ENCODE assay signal across 8 cellular contexts in the genomic region with DNA sequence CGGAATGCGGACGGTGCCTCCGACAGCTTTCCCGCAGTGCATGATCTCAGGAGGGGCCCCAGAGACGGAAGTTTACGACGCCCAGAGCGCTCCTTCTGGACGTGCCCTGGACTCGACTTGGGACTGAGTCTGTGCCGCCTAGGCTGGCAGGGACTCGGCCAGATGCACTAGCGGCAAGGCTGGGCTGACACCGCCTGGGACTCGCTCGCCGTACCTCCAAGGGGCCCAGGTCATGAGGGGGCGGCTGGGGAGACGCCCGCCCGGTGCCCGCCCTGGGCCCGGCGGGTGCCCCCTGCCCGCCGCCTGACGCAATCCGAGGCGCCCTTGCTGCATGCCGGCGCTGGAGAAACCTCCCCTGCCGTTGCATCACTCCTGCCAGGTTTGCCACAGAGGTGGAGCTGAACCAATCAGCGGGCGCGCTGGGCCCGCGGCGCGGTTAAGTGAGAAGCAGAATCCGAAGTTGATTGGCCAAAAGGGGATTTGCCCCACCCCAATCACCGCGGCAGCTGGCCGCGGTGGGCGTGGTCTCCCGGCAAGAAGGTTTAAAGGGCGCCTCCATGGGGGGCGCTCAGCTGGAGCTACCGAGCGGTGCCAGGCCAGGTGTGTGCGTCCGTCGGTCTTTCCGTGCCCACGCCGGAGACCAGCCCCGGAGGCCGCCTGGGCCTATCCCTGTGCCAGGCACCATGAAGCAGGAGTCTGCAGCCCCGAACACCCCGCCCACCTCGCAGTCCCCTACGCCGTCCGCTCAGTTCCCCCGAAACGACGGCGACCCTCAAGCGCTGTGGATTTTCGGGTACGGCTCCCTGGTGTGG. TPM values are rescaled to one million over a fixed set of nuclear protein-coding genes. Genes with fewer than 3 reads are reported as not detected.
DNase-seq lines count a peak whose midpoint lies in the region; ATAC-seq and TF ChIP-seq lines count a peak whose summit lies in the region.

A gene with protein sequence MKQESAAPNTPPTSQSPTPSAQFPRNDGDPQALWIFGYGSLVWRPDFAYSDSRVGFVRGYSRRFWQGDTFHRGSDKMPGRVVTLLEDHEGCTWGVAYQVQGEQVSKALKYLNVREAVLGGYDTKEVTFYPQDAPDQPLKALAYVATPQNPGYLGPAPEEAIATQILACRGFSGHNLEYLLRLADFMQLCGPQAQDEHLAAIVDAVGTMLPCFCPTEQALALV (plus strand): TSS at position 571 of the 812 bp plus-strand sequence. CDS start 113 bp downstream, at position 684.

- H3K4me3 ChIP-seq in osteoblast (ENCODE audit: insufficient read depth, low read length) = peak within 1 kb of the TSS; percentile 87
- peak within 1 kb of the TSS; percentile 91 for H3K4me3 ChIP-seq in thoracic aorta

- H3K79me2 ChIP-seq in osteoblast (ENCODE audit: insufficient read depth, low read length) = peaks cover 11% of the 10 kb centered on the region

- H4K20me1 ChIP-seq in osteoblast (ENCODE audit: insufficient read depth, low read length) = no peaks in the 10 kb centered on the region

- H3K27ac ChIP-seq in osteoblast (ENCODE audit: low read depth, low read length) (peak within 1 kb of the TSS; percentile 83), thoracic aorta (peak within 1 kb of the TSS; percentile 82 to 91)

- CTCF ChIA-PET in HEK293T (lab: Yijun Ruan, JAX) = interaction anchor here (1.2 to 1.5 kb wide), 2 partner anchors 11 to 23 kb away, joined by 3 to 7 read pairs; no protein-coding TSS in a partner anchor
- CTCF ChIA-PET in activated naive CD4-positive, alpha-beta T cell treated with anti-CD3 and anti-CD28 coated beads, Interleukin-2, amount 10 ng/mL, durations not matched to agents 7 days and 5 days (lab: Charles Lee) = interaction anchor here (0.6 to 6.9 kb wide), 6 partner anchors 11 to 272 kb away, joined by 3 to 43 read pairs (median 3); no protein-coding TSS in a partner anchor

- H2AFZ ChIP-seq in osteoblast (ENCODE audit: low read length) = peak within 1 kb of the TSS; percentile 94

- H3K36me3 ChIP-seq in osteoblast (ENCODE audit: insufficient read depth, low read length) = peaks cover 6% of the 10 kb centered on the region
- no peaks in the 10 kb centered on the region for H3K36me3 ChIP-seq in thoracic aorta

- DNase-seq in GM04504 (ENCODE audit: low read depth) (peak; percentile 93), HEK293T (ENCODE audit: extremely low spot score) (peak; percentile 94), MV-4-11 (lab: John Stamatoyannopoulos, UW) (peak; percentile 96), SK-N-DZ (ENCODE audit: low spot score) (peak; percentile 96), glomerular visceral epithelial cell (ENCODE audit: extremely low spot score) (peak; percentile 96), osteoblast (ENCODE audit: insufficient read length, low spot score, missing footprints) (peak; percentile 100), thoracic aorta (ENCODE audit: low spot score) (peak; percentile 90)
- peak; percentile 98 for DNase-seq in activated naive CD4-positive, alpha-beta T cell treated with anti-CD3 and anti-CD28 coated beads, Interleukin-2, amount 10 ng/mL, durations not matched to agents 7 days and 5 days

- peak; percentile 92 for ATAC-seq in thoracic aorta (ENCODE audit: insufficient number of reproducible peaks, low FRiP score, low read depth)

- H3K9me3 Mint-ChIP-seq in activated naive CD4-positive, alpha-beta T cell treated with anti-CD3 and anti-CD28 coated beads, Interleukin-2, amount 10 ng/mL, durations not matched to agents 7 days and 5 days = no peaks in the 10 kb centered on the region

- no peaks in the 10 kb centered on the region for H3K27me3 ChIP-seq in osteoblast (ENCODE audit: insufficient read depth, low read length)
- no peaks in the 10 kb centered on the region for H3K27me3 ChIP-seq in thoracic aorta (replicated peaks; ENCODE audit: insufficient read depth)

- POLR2A ChIA-PET in HEK293T (lab: Yijun Ruan, JAX) = interaction anchor here (0.6 to 9.1 kb wide), 41 partner anchors 11 to 825 kb away, joined by 3 to 146 read pairs (median 4); a partner anchor contains a TSS

- H3K4me1 ChIP-seq in osteoblast (ENCODE audit: insufficient read depth, low read length) (peaks cover 12% of the 10 kb centered on the region), thoracic aorta (ENCODE audit: control insufficient read depth in 1 of 2, low read depth in 2 of 2) (peaks cover 17 to 52% of the 10 kb centered on the region in 2 donors)

- H3K27ac Mint-ChIP-seq in activated naive CD4-positive, alpha-beta T cell treated with anti-CD3 and anti-CD28 coated beads, Interleukin-2, amount 10 ng/mL, durations not matched to agents 7 days and 5 days = peak within 1 kb of the TSS; percentile 93

- H3K4me1 Mint-ChIP-seq in activated naive CD4-positive, alpha-beta T cell treated with anti-CD3 and anti-CD28 coated beads, Interleukin-2, amount 10 ng/mL, durations not matched to agents 7 days and 5 days = peaks cover 43% of the 10 kb centered on the region

- peaks cover 9% of the 10 kb centered on the region for H3K36me3 Mint-ChIP-seq in activated naive CD4-positive, alpha-beta T cell treated with anti-CD3 and anti-CD28 coated beads, Interleukin-2, amount 10 ng/mL, durations not matched to agents 7 days and 5 days

- H3K9me3 ChIP-seq in osteoblast (ENCODE audit: low read depth, low read length) = no peaks in the 10 kb centered on the region
- no peaks in the 10 kb centered on the region for H3K9me3 ChIP-seq in thoracic aorta

- TF ChIP-seq CTCF in osteoblast (IDR thresholded peaks at IDR 0.05; ENCODE audit: extremely low read depth, low read depth, low read length) (no peak), thoracic aorta (IDR thresholded peaks at IDR 0.05) (peak; percentile 11)

- peaks cover 17% of the 10 kb centered on the region for H3K27me3 Mint-ChIP-seq in activated naive CD4-positive, alpha-beta T cell treated with anti-CD3 and anti-CD28 coated beads, Interleukin-2, amount 10 ng/mL, durations not matched to agents 7 days and 5 days

- peak within 1 kb of the TSS; percentile 94 for H3K4me3 Mint-ChIP-seq in activated naive CD4-positive, alpha-beta T cell treated with anti-CD3 and anti-CD28 coated beads, Interleukin-2, amount 10 ng/mL, durations not matched to agents 7 days and 5 days

- peak within 1 kb of the TSS; percentile 80 for H3K4me2 ChIP-seq in osteoblast (ENCODE audit: insufficient read depth, low read length)

TF ChIP-seq in HEK293T, 16 proteins besides CTCF, POLR2A, EP300 and RAD21:
- TF ChIP-seq ZNF384 (IDR thresholded peaks at IDR 0.05) = no peak
- peak; percentile 66 for TF ChIP-seq L3MBTL2 (conservative IDR thresholded peaks at IDR 0.05)
- TF ChIP-seq, protein P1, sequence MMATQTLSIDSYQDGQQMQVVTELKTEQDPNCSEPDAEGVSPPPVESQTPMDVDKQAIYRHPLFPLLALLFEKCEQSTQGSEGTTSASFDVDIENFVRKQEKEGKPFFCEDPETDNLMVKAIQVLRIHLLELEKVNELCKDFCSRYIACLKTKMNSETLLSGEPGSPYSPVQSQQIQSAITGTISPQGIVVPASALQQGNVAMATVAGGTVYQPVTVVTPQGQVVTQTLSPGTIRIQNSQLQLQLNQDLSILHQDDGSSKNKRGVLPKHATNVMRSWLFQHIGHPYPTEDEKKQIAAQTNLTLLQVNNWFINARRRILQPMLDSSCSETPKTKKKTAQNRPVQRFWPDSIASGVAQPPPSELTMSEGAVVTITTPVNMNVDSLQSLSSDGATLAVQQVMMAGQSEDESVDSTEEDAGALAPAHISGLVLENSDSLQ (IDR thresholded peaks at IDR 0.05) = peak; percentile 63
- no peak for TF ChIP-seq BHLHE40 (IDR thresholded peaks at IDR 0.05; ENCODE audit: borderline replicate concordance)
- no peak for TF ChIP-seq FOXK2 (IDR thresholded peaks at IDR 0.05)
- TF ChIP-seq ELF4 (IDR thresholded peaks at IDR 0.05) = no peak
- no peak for TF ChIP-seq FOXM1 (IDR thresholded peaks at IDR 0.05; ENCODE audit: borderline replicate concordance)
TF ChIP-seq in HEK293T: peak in this region for 2.

RNA-seq across cellular contexts. Expression of the gene that starts here (rescaled TPM):
- polyA plus RNA-seq in SK-N-DZ (2014; cell fraction: cytosol; rRNA removed) = 8.0 and 8.1 TPM in 2 replicates
- polyA plus RNA-seq in SK-N-DZ (2014; cell fraction: nucleus; rRNA removed) = 6.2 and 7.3 TPM in 2 replicates
- total RNA-seq in osteoblast = 30.0 and 30.1 TPM in 2 replicates
- 1 to 10 TPM; 3.9 to 7.3 TPM for total RNA-seq in thoracic aorta

Comparison
In these comparisons a context has a peak if more than half of its experiments do, and no peak if none do; other contexts are left out.
1. Peak in every context shown above with its lines: DNase-seq, ATAC-seq, H3K4me3 ChIP-seq and H3K27ac ChIP-seq.